9 cellular contexts compared by ENCODE assay signal in the genomic region with DNA sequence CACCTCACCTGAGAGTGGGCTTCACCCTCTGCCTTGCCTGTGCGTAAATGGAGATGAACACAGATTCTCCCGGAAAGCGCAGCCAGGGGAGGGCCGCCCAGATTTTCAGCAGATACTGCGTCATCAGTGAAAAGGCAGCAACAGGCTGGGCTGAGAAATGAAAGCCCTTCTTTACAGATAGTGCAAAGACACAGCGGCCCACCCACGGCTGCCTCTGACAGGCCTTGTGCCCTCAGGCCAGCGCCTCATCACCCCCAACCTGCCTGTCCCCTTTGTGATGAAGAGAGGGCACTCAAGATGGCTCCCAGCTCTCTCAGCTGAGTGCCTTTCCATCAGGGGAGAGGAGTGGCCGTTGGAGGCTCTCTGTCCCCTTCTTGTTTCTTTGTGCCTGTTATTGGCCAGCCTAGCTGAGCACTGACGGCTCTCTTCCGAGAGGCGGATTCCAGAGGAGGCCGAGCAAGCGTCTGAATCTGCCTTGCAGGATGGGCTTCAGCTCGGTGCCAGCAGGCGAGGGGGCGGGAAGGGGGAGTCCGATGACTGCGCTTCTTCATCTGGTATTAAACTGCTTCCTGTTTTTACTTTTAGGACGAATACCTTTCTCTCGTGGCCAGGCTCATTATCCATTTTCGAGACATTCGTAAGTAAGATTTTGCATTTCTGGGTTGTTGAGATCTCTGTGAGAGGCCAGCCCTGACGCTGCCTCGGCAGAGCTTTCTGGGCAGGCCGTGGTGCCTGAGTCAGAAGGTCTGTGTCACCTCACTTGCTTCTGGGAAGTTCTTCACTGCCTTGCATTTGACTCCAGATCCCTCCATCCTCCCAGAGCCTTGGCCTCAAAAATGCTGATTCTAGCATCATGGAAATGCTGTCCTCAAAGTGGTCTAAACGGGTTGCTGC. TPM values are rescaled to one million over a fixed set of nuclear protein-coding genes. Genes with fewer than 3 reads are reported as not detected.
DNase-seq lines count a peak whose midpoint lies in the region; ATAC-seq and TF ChIP-seq lines count a peak whose summit lies in the region.
"Had no signal": no experiment of that assay in that cellular context is flagged by ENCODE, and none has a peak within 500 bp of the region (broad histone marks: within the 10 kb centered on the region; RNA-seq: fewer than 3 reads in every experiment).

No MANE protein-coding gene starts in this region.

- H3K4me1 Mint-ChIP-seq in WTC11 (peaks cover 26% of the 10 kb centered on the region), Caco-2 (ENCODE audit: low read depth, unreplicated experiment) (peaks cover 7% of the 10 kb centered on the region)

- H3K27ac ChIP-seq in colonic mucosa (peak overlapping the region; percentile 78), lung (ENCODE audit: low read depth in 1 of 2, low read length in 1 of 2) (peak overlapping the region; percentile 76 to 83)

- 55 to 68% methylated on average over 27 of the region's 27 CpGs for WGBS in lung, 2 donors

- intact Hi-C loops in colonic mucosa (cut with DNase I) (no loop called here), Caco-2 (cut with micrococcal nuclease; ENCODE audit: unreplicated experiment) (no loop called here)

- H3K4me1 ChIP-seq in colonic mucosa (peaks cover 13% of the 10 kb centered on the region), lung (ENCODE audit: control insufficient read depth in 2 of 2, insufficient read depth in 2 of 2, low read length in 2 of 2) (peaks cover 25 to 39% of the 10 kb centered on the region in 2 donors), Caco-2 (peaks cover 11% of the 10 kb centered on the region; the same call in 1 of the 2 replicates)

- no peak for DNase-seq in AG09309 (ENCODE audit: low read depth)
- peak; percentile 25 for DNase-seq in WTC11 (ENCODE audit: low spot score)
- no peak for DNase-seq in colonic mucosa
- DNase-seq in lung (ENCODE audit: low spot score), result no peak
- DNase-seq in stimulated activated CD8-positive, alpha-beta memory T cell treated with anti-CD3 and anti-CD28 coated beads, Interleukin-4, amount 100 ng/mL, for 48 hours, result peak; percentile 76
- no peak for DNase-seq in Caco-2
- DNase-seq in SW480 (ENCODE audit: low spot score), result no peak
- DNase-seq in NCI-H748 (lab: John Stamatoyannopoulos, UW; ENCODE audit: unreplicated experiment), result no peak
- DNase-seq: DND-41 had no signal

- TF ChIP-seq CTCF in AG09309 (IDR thresholded peaks at IDR 0.05; ENCODE audit: control insufficient read depth, insufficient read depth, low read depth, low read length, missing control alignments), result no peak
- TF ChIP-seq CTCF in WTC11 (IDR thresholded peaks at IDR 0.05), result no peak
- TF ChIP-seq CTCF in colonic mucosa (IDR thresholded peaks at IDR 0.05), result no peak
- no peak for TF ChIP-seq CTCF in lung (IDR thresholded peaks at IDR 0.05; ENCODE audit: control extremely low read depth, extremely low read depth)
- no peak for TF ChIP-seq CTCF in Caco-2 (IDR thresholded peaks at IDR 0.05; ENCODE audit: insufficient read depth in 1 of 2, low read depth in 1 of 2, low read length in 1 of 2, severe bottlenecking in 1 of 2, unreplicated experiment in 1 of 2)

- no TSS peak for BruUV-seq in Caco-2 (replicated peaks; lab: Mats Ljungman, UMichigan)

- peaks cover 7% of the 10 kb centered on the region for H3K36me3 ChIP-seq in colonic mucosa
- H3K36me3 ChIP-seq in lung (ENCODE audit: control insufficient read depth in 2 of 2, insufficient read depth in 2 of 2, low read length in 2 of 2), result peaks cover 0 to 29% of the 10 kb centered on the region in 2 donors
- no peaks in the 10 kb centered on the region; the same call in none of the 2 replicates for H3K36me3 ChIP-seq in Caco-2 (ENCODE audit: control insufficient read depth, insufficient read depth, low read length)

- peak overlapping the region; percentile 58 for H3K27ac Mint-ChIP-seq in WTC11
- H3K27ac Mint-ChIP-seq in Caco-2 (ENCODE audit: unreplicated experiment), result no peak overlapping the region

- H3K27me3 ChIP-seq in colonic mucosa (no peaks in the 10 kb centered on the region), lung (ENCODE audit: control insufficient read depth, insufficient read depth) (no peaks in the 10 kb centered on the region), Caco-2 (replicated peaks; ENCODE audit: control insufficient read depth, insufficient read depth, low read length) (no peaks in the 10 kb centered on the region)

- H3K4me3 ChIP-seq in AG09309 (ENCODE audit: control insufficient read depth, low read depth, low read length) (peak overlapping the region; percentile 5; the same call in 1 of the 2 replicates), colonic mucosa (no peak overlapping the region), lung (no peak overlapping the region), Caco-2 (ENCODE audit: low read depth, low read length) (no peak overlapping the region)

- no peak overlapping the region for H3K4me3 Mint-ChIP-seq in WTC11
- no peak overlapping the region for H3K4me3 Mint-ChIP-seq in Caco-2 (ENCODE audit: unreplicated experiment)

- CTCF ChIA-PET in WTC11 (lab: Charles Lee), result interaction anchor here (0.7 to 3.6 kb wide), 5 partner anchors 9 to 133 kb away, joined by 3 to 28 read pairs (median 4); no protein-coding TSS in a partner anchor
- CTCF ChIA-PET in Caco-2 (lab: Charles Lee), result no interaction called here

- ATAC-seq in WTC11 (peak; percentile 83), lung (ENCODE audit: insufficient read depth, low FRiP score) (no peak)

- H3K27me3 Mint-ChIP-seq in WTC11 (ENCODE audit: low read depth) (no peaks in the 10 kb centered on the region), Caco-2 (ENCODE audit: insufficient read depth, unreplicated experiment) (no peaks in the 10 kb centered on the region)

- POLR2A ChIA-PET in WTC11 (lab: Charles Lee), result no interaction called here
- POLR2A ChIA-PET in Caco-2 (lab: Charles Lee), result no interaction called here

- no peaks in the 10 kb centered on the region for H3K9me3 ChIP-seq in colonic mucosa
- no peaks in the 10 kb centered on the region for H3K9me3 ChIP-seq in lung (ENCODE audit: control insufficient read depth in 2 of 2, insufficient read depth in 1 of 2, low read length in 1 of 2)
- no peaks in the 10 kb centered on the region for H3K9me3 ChIP-seq in Caco-2

- H3K9me3 Mint-ChIP-seq in WTC11 (no peaks in the 10 kb centered on the region), Caco-2 (ENCODE audit: unreplicated experiment) (no peaks in the 10 kb centered on the region)

- peak overlapping the region; percentile 49 to 54 for H3K9ac ChIP-seq in colonic mucosa (ENCODE audit: low read depth in 2 of 2, low read length in 2 of 2)

- H3K36me3 Mint-ChIP-seq in WTC11 (peaks cover 12% of the 10 kb centered on the region), Caco-2 (ENCODE audit: insufficient read depth, unreplicated experiment) (peaks cover 46% of the 10 kb centered on the region)

TF ChIP-seq in WTC11, 78 proteins besides CTCF, POLR2A, EP300 and RAD21 (continues in another document):
- no peak for TF ChIP-seq ZMAT4 (CRISPR knock-in tag; IDR thresholded peaks at IDR 0.05)
- no peak for TF ChIP-seq ATF1 (CRISPR knock-in tag; IDR thresholded peaks at IDR 0.05)
- TF ChIP-seq TEAD4 (CRISPR knock-in tag; IDR thresholded peaks at IDR 0.05), result no peak
- no peak for TF ChIP-seq FOXK1 (CRISPR knock-in tag; IDR thresholded peaks at IDR 0.05)
- TF ChIP-seq SP1 (CRISPR knock-in tag; conservative IDR thresholded peaks at IDR 0.05), result no peak
- TF ChIP-seq, protein P1, sequence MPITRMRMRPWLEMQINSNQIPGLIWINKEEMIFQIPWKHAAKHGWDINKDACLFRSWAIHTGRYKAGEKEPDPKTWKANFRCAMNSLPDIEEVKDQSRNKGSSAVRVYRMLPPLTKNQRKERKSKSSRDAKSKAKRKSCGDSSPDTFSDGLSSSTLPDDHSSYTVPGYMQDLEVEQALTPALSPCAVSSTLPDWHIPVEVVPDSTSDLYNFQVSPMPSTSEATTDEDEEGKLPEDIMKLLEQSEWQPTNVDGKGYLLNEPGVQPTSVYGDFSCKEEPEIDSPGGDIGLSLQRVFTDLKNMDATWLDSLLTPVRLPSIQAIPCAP (CRISPR knock-in tag; IDR thresholded peaks at IDR 0.05), result no peak
- TF ChIP-seq SMAD4 (CRISPR knock-in tag; IDR thresholded peaks at IDR 0.05), result no peak
- no peak for TF ChIP-seq JAZF1 (CRISPR knock-in tag; IDR thresholded peaks at IDR 0.05)
- no peak for TF ChIP-seq ZNF121 (CRISPR knock-in tag; IDR thresholded peaks at IDR 0.05)
- TF ChIP-seq ESRRA (CRISPR knock-in tag; IDR thresholded peaks at IDR 0.05; ENCODE audit: borderline replicate concordance), result no peak
- TF ChIP-seq SOX15 (CRISPR knock-in tag; IDR thresholded peaks at IDR 0.05), result no peak
- TF ChIP-seq, protein P2, sequence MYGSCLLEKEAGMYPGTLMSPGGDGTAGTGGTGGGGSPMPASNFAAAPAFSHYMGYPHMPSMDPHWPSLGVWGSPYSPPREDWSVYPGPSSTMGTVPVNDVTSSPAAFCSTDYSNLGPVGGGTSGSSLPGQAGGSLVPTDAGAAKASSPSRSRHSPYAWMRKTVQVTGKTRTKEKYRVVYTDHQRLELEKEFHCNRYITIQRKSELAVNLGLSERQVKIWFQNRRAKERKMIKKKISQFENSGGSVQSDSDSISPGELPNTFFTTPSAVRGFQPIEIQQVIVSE (CRISPR knock-in tag; IDR thresholded peaks at IDR 0.05; ENCODE audit: borderline replicate concordance), result no peak
- TF ChIP-seq ZNF263 (CRISPR knock-in tag; IDR thresholded peaks at IDR 0.05; ENCODE audit: low read depth), result no peak
- no peak for TF ChIP-seq CREM (CRISPR knock-in tag; IDR thresholded peaks at IDR 0.05)

RNA-seq across cellular contexts. Expression of gene MED15, which starts 43.7 kb away (rescaled TPM):
- total RNA-seq in WTC11 (2021) (60.9 to 67.7 TPM (median 62.6 TPM) in 3 replicates), colonic mucosa (100 to 1,000 TPM in 1 of 2 donors, 10 to 100 TPM in 1; 93.1 to 102 TPM), lung (100 to 1,000 TPM in 1 of 2 donors, 10 to 100 TPM in 1; 68.3 to 123 TPM), Caco-2 (2022) (94.7 and 104 TPM in 2 replicates)
- polyA plus RNA-seq in lung, result 10 to 100 TPM; 57.8 to 69.8 TPM

RNA-seq across cellular contexts. Expression of gene KLHL22, which starts 55.5 kb away (rescaled TPM):
- total RNA-seq in WTC11 (2021) (9.9 to 15.7 TPM (median 12.1 TPM) in 3 replicates), colonic mucosa (10 to 100 TPM; 10.4 to 13.2 TPM), lung (10 to 100 TPM; 20.8 to 28.3 TPM), Caco-2 (2022) (20.9 and 24.4 TPM in 2 replicates)
- 10 to 100 TPM; 12.1 to 16.9 TPM for polyA plus RNA-seq in lung

Comparison
In these comparisons a context has a peak if more than half of its experiments do, and no peak if none do; other contexts are left out.
1. DNase-seq: peak in WTC11 (single experiment) and stimulated activated CD8-positive, alpha-beta memory T cell treated with anti-CD3 and anti-CD28 coated beads, Interleukin-4, amount 100 ng/mL, for 48 hours (single experiment); none in AG09309 (single experiment), colonic mucosa (single experiment), lung (single experiment), Caco-2 (0 of 2), SW480 (single experiment) and NCI-H748 (single experiment).